1 cellular context compared by ENCODE assay signal in the genomic region with DNA sequence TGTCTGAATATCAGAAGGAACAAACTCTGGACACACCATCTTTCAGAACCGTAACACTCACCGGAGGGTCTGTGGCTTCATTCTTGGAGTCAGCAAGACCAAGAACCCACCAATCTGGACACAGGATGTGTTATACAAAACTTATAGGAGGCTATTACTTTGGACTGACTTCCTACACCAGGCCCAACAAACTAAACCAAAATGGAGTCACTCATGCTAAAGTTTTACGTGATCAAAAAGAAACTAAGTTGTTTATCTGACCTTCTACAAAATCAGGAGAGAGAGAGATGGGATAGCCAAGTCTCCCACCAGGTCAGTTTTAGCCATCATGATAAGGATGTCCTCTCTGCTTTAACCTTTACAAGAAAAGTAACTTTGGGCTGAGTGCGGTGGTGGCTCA.
TF ChIP-seq lines count a peak whose summit lies in the region.

No MANE protein-coding gene starts in this region.

TF ChIP-seq in WTC11, 78 proteins besides CTCF, POLR2A, EP300 and RAD21 (continued from another document):
- TF ChIP-seq, protein P1, sequence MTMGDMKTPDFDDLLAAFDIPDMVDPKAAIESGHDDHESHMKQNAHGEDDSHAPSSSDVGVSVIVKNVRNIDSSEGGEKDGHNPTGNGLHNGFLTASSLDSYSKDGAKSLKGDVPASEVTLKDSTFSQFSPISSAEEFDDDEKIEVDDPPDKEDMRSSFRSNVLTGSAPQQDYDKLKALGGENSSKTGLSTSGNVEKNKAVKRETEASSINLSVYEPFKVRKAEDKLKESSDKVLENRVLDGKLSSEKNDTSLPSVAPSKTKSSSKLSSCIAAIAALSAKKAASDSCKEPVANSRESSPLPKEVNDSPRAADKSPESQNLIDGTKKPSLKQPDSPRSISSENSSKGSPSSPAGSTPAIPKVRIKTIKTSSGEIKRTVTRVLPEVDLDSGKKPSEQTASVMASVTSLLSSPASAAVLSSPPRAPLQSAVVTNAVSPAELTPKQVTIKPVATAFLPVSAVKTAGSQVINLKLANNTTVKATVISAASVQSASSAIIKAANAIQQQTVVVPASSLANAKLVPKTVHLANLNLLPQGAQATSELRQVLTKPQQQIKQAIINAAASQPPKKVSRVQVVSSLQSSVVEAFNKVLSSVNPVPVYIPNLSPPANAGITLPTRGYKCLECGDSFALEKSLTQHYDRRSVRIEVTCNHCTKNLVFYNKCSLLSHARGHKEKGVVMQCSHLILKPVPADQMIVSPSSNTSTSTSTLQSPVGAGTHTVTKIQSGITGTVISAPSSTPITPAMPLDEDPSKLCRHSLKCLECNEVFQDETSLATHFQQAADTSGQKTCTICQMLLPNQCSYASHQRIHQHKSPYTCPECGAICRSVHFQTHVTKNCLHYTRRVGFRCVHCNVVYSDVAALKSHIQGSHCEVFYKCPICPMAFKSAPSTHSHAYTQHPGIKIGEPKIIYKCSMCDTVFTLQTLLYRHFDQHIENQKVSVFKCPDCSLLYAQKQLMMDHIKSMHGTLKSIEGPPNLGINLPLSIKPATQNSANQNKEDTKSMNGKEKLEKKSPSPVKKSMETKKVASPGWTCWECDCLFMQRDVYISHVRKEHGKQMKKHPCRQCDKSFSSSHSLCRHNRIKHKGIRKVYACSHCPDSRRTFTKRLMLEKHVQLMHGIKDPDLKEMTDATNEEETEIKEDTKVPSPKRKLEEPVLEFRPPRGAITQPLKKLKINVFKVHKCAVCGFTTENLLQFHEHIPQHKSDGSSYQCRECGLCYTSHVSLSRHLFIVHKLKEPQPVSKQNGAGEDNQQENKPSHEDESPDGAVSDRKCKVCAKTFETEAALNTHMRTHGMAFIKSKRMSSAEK (CRISPR knock-in tag; IDR thresholded peaks at IDR 0.05; ENCODE audit: borderline replicate concordance), result no peak
- no peak for TF ChIP-seq NFYB (CRISPR knock-in tag; conservative IDR thresholded peaks at IDR 0.05; ENCODE audit: low read depth)
- TF ChIP-seq, protein P2, sequence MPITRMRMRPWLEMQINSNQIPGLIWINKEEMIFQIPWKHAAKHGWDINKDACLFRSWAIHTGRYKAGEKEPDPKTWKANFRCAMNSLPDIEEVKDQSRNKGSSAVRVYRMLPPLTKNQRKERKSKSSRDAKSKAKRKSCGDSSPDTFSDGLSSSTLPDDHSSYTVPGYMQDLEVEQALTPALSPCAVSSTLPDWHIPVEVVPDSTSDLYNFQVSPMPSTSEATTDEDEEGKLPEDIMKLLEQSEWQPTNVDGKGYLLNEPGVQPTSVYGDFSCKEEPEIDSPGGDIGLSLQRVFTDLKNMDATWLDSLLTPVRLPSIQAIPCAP (CRISPR knock-in tag; IDR thresholded peaks at IDR 0.05), result no peak
- no peak for TF ChIP-seq FOXJ3 (CRISPR knock-in tag; IDR thresholded peaks at IDR 0.05; ENCODE audit: borderline replicate concordance)
- TF ChIP-seq, protein P3, sequence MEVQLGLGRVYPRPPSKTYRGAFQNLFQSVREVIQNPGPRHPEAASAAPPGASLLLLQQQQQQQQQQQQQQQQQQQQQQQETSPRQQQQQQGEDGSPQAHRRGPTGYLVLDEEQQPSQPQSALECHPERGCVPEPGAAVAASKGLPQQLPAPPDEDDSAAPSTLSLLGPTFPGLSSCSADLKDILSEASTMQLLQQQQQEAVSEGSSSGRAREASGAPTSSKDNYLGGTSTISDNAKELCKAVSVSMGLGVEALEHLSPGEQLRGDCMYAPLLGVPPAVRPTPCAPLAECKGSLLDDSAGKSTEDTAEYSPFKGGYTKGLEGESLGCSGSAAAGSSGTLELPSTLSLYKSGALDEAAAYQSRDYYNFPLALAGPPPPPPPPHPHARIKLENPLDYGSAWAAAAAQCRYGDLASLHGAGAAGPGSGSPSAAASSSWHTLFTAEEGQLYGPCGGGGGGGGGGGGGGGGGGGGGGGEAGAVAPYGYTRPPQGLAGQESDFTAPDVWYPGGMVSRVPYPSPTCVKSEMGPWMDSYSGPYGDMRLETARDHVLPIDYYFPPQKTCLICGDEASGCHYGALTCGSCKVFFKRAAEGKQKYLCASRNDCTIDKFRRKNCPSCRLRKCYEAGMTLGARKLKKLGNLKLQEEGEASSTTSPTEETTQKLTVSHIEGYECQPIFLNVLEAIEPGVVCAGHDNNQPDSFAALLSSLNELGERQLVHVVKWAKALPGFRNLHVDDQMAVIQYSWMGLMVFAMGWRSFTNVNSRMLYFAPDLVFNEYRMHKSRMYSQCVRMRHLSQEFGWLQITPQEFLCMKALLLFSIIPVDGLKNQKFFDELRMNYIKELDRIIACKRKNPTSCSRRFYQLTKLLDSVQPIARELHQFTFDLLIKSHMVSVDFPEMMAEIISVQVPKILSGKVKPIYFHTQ (CRISPR knock-in tag; IDR thresholded peaks at IDR 0.05), result no peak
- no peak for TF ChIP-seq TEAD4 (CRISPR knock-in tag; IDR thresholded peaks at IDR 0.05)
- TF ChIP-seq, protein P4, sequence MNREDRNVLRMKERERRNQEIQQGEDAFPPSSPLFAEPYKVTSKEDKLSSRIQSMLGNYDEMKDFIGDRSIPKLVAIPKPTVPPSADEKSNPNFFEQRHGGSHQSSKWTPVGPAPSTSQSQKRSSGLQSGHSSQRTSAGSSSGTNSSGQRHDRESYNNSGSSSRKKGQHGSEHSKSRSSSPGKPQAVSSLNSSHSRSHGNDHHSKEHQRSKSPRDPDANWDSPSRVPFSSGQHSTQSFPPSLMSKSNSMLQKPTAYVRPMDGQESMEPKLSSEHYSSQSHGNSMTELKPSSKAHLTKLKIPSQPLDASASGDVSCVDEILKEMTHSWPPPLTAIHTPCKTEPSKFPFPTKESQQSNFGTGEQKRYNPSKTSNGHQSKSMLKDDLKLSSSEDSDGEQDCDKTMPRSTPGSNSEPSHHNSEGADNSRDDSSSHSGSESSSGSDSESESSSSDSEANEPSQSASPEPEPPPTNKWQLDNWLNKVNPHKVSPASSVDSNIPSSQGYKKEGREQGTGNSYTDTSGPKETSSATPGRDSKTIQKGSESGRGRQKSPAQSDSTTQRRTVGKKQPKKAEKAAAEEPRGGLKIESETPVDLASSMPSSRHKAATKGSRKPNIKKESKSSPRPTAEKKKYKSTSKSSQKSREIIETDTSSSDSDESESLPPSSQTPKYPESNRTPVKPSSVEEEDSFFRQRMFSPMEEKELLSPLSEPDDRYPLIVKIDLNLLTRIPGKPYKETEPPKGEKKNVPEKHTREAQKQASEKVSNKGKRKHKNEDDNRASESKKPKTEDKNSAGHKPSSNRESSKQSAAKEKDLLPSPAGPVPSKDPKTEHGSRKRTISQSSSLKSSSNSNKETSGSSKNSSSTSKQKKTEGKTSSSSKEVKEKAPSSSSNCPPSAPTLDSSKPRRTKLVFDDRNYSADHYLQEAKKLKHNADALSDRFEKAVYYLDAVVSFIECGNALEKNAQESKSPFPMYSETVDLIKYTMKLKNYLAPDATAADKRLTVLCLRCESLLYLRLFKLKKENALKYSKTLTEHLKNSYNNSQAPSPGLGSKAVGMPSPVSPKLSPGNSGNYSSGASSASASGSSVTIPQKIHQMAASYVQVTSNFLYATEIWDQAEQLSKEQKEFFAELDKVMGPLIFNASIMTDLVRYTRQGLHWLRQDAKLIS (CRISPR knock-in tag; IDR thresholded peaks at IDR 0.05; ENCODE audit: borderline replicate concordance), result no peak
- TF ChIP-seq FOXP1 (CRISPR knock-in tag; IDR thresholded peaks at IDR 0.05; ENCODE audit: borderline replicate concordance), result no peak
